In genomic region chr11:118924591-118925585, GRCh38 we compare ENCODE assay signal across 8 cellular contexts. TPM values are rescaled to one million over a fixed set of nuclear protein-coding genes. Genes with fewer than 3 reads are reported as not detected.
DNase-seq lines count a peak whose midpoint lies in the region; ATAC-seq and TF ChIP-seq lines count a peak whose summit lies in the region.

No MANE protein-coding gene starts in this region.

- no peaks in the 10 kb centered on the region for H3K27me3 Mint-ChIP-seq in activated naive CD8-positive, alpha-beta T cell treated with anti-CD3 and anti-CD28 coated beads, Interleukin-2, amount 10 ng/mL, durations not matched to agents 7 days and 5 days

- DNase-seq in NCI-H524 (lab: John Stamatoyannopoulos, UW), result peak; percentile 18 to 39
- no peak for DNase-seq in NCI-H524 treated with DMSO at 0.1 percent for 48 hours (lab: John Stamatoyannopoulos, UW)
- peak; percentile 61 for DNase-seq in NCI-H1105 (lab: John Stamatoyannopoulos, UW)
- peak; percentile 70 for DNase-seq in activated naive CD8-positive, alpha-beta T cell treated with anti-CD3 and anti-CD28 coated beads, Interleukin-2, amount 10 ng/mL, durations not matched to agents 7 days and 5 days
- peak; percentile 75 for DNase-seq in hepatic stellate cell (ENCODE audit: low spot score)
- no peak for DNase-seq in retinal pigment epithelial cell (ENCODE audit: low read depth)

- H3K4me3 ChIP-seq in retinal pigment epithelial cell (ENCODE audit: low read length), result peak overlapping the region; percentile 99

- H3K4me1 Mint-ChIP-seq in activated naive CD8-positive, alpha-beta T cell treated with anti-CD3 and anti-CD28 coated beads, Interleukin-2, amount 10 ng/mL, durations not matched to agents 7 days and 5 days, result peaks cover 51% of the 10 kb centered on the region

- peak overlapping the region; percentile 89 for H3K27ac Mint-ChIP-seq in activated naive CD8-positive, alpha-beta T cell treated with anti-CD3 and anti-CD28 coated beads, Interleukin-2, amount 10 ng/mL, durations not matched to agents 7 days and 5 days

- ATAC-seq in activated naive CD8-positive, alpha-beta T cell treated with anti-CD3 and anti-CD28 coated beads, Interleukin-2, amount 10 ng/mL, durations not matched to agents 7 days and 5 days (ENCODE audit: low read depth), result no peak
- ATAC-seq in HG03175 (IDR thresholded peaks at IDR 0.05; ENCODE audit: unreplicated experiment) (no peak), HG02588 (IDR thresholded peaks at IDR 0.05; ENCODE audit: unreplicated experiment) (no peak)

- peak overlapping the region; percentile 91 for H3K4me3 Mint-ChIP-seq in activated naive CD8-positive, alpha-beta T cell treated with anti-CD3 and anti-CD28 coated beads, Interleukin-2, amount 10 ng/mL, durations not matched to agents 7 days and 5 days

- no peaks in the 10 kb centered on the region for H3K9me3 Mint-ChIP-seq in activated naive CD8-positive, alpha-beta T cell treated with anti-CD3 and anti-CD28 coated beads, Interleukin-2, amount 10 ng/mL, durations not matched to agents 7 days and 5 days

- POLR2A ChIA-PET in activated naive CD8-positive, alpha-beta T cell treated with anti-CD3 and anti-CD28 coated beads, Interleukin-2, amount 10 ng/mL, durations not matched to agents 7 days and 5 days (lab: Charles Lee), result interaction anchor here (0.6 to 5.2 kb wide), 11 partner anchors 15 to 140 kb away, joined by 3 to 44 read pairs (median 4); partner anchors contain the start of gene DDX6

- no peak for TF ChIP-seq CTCF in retinal pigment epithelial cell (conservative IDR thresholded peaks at IDR 0.05; ENCODE audit: low read depth, low read length)

- H3K36me3 Mint-ChIP-seq in activated naive CD8-positive, alpha-beta T cell treated with anti-CD3 and anti-CD28 coated beads, Interleukin-2, amount 10 ng/mL, durations not matched to agents 7 days and 5 days, result no peaks in the 10 kb centered on the region

RNA-seq across cellular contexts. Expression of gene BCL9L, which starts 0.8 kb away (rescaled TPM):
- 100 to 1,000 TPM; 116 to 128 TPM for total RNA-seq in activated naive CD8-positive, alpha-beta T cell treated with anti-CD3 and anti-CD28 coated beads, Interleukin-2, amount 10 ng/mL, durations not matched to agents 7 days and 5 days

RNA-seq across cellular contexts. Expression of gene UPK2, which starts 31.2 kb away (rescaled TPM):
- total RNA-seq in activated naive CD8-positive, alpha-beta T cell treated with anti-CD3 and anti-CD28 coated beads, Interleukin-2, amount 10 ng/mL, durations not matched to agents 7 days and 5 days, result under 1 TPM in 1 of 2 experiments, not detected in 1; 0.44 TPM

RNA-seq across cellular contexts. Expression of gene CXCR5, which starts 41.2 kb away (rescaled TPM):
- total RNA-seq in activated naive CD8-positive, alpha-beta T cell treated with anti-CD3 and anti-CD28 coated beads, Interleukin-2, amount 10 ng/mL, durations not matched to agents 7 days and 5 days, result 1 to 10 TPM; 1.9 to 2.2 TPM

RNA-seq across cellular contexts. Expression of gene FOXR1, which starts 46.7 kb away (rescaled TPM):
- total RNA-seq in activated naive CD8-positive, alpha-beta T cell treated with anti-CD3 and anti-CD28 coated beads, Interleukin-2, amount 10 ng/mL, durations not matched to agents 7 days and 5 days, result not detected

Comparison
In these comparisons a context has a peak if more than half of its experiments do, and no peak if none do; other contexts are left out.
1. DNase-seq: peak in NCI-H524 (2 of 2), NCI-H1105 (single experiment), activated naive CD8-positive, alpha-beta T cell treated with anti-CD3 and anti-CD28 coated beads, Interleukin-2, amount 10 ng/mL, durations not matched to agents 7 days and 5 days (single experiment) and hepatic stellate cell (single experiment); none in NCI-H524 treated with DMSO at 0.1 percent for 48 hours (single experiment) and retinal pigment epithelial cell (single experiment).